Comparison of ENCODE assay signal across 25 cellular contexts in genomic region chr3:164179110-164179774, GRCh38.
"Had no signal": no experiment of that assay in that cellular context is flagged by ENCODE, and none has a peak within 500 bp of the region (broad histone marks: within the 10 kb centered on the region; RNA-seq: fewer than 3 reads in every experiment).

No MANE protein-coding gene starts in this region.

- H3K4me2 ChIP-seq: smooth muscle cell had no signal

- H3K36me3 ChIP-seq: esophagus squamous epithelium, ovary, right lobe of liver, tibial artery, uterus had no signal

- ATAC-seq: effector memory CD8-positive, alpha-beta T cell; left lobe of liver; naive thymus-derived CD8-positive, alpha-beta T cell; right lobe of liver; stimulated activated effector memory CD8-positive, alpha-beta T cell treated with anti-CD3 and anti-CD28 coated beads, Interleukin-12 subunit alpha, Interleukin-12 subunit beta, amount 100 ng/mL, for 72 hours; stimulated activated naive CD8-positive, alpha-beta T cell treated with anti-CD3 and anti-CD28 coated beads, Interleukin-15, Interleukin-2, amounts not matched to agents 100 U/mL and 50 U/mL, for 24 hours had no signal

- H3K27me3 ChIP-seq: esophagus squamous epithelium, ovary, right lobe of liver, testis, tibial artery, uterus had no signal

- H3K4me3 ChIP-seq: esophagus squamous epithelium, ovary, right lobe of liver, smooth muscle cell, testis, tibial artery, uterus had no signal

- DNase-seq: cerebellar nuclear complex; cortex of kidney; effector memory CD8-positive, alpha-beta T cell; erythroblast; esophagus squamous epithelium; foreskin melanocyte; hypothalamus; mesenchymal stem cell; midbrain; naive thymus-derived CD8-positive, alpha-beta T cell; nephron progenitor cell; nucleus accumbens; ovary; retina; stimulated activated CD4-positive, alpha-beta T cell treated with anti-CD3 and anti-CD28 coated beads, Interleukin-2, amount 100 ng/mL, for 24 hours; stimulated activated CD4-positive, alpha-beta T cell treated with anti-CD3 and anti-CD28 coated beads, Interleukin-4, amount 100 ng/mL, for 24 hours; stimulated activated naive CD8-positive, alpha-beta T cell treated with anti-CD3 and anti-CD28 coated beads, Interleukin-15, Interleukin-2, amounts not matched to agents 100 U/mL and 50 U/mL, for 24 hours; substantia nigra; testis; tibial artery; uterus had no signal

- H3K27ac ChIP-seq: esophagus squamous epithelium, ovary, right lobe of liver, testis, tibial artery, uterus had no signal

- H3K4me1 ChIP-seq: esophagus squamous epithelium, right lobe of liver, testis, tibial artery, uterus had no signal

- H3K9me3 ChIP-seq: ovary, right lobe of liver, testis, tibial artery, uterus had no signal
